Comparison of ENCODE assay signal across 9 cellular contexts in genomic region chr17:60604686-60605334, GRCh38. TPM values are rescaled to one million over a fixed set of nuclear protein-coding genes. Genes with fewer than 3 reads are reported as not detected.
DNase-seq lines count a peak whose midpoint lies in the region; ATAC-seq, FAIRE-seq and TF ChIP-seq lines count a peak whose summit lies in the region.
"Had no signal": no experiment of that assay in that cellular context is flagged by ENCODE, and none has a peak within 500 bp of the region (broad histone marks: within the 10 kb centered on the region; RNA-seq: fewer than 3 reads in every experiment).

No MANE protein-coding gene starts in this region.

- peaks cover 96% of the 10 kb centered on the region for H3K79me2 ChIP-seq in GM23248 (ENCODE audit: insufficient read depth)

- DNase-seq in GM23248 = peak; percentile 89
- DNase-seq in RCC 7860 (ENCODE audit: low spot score) = peak; percentile 93
- no peak for DNase-seq in esophagus muscularis mucosa (ENCODE audit: extremely low spot score)
- DNase-seq in sigmoid colon = no peak
- DNase-seq in activated CD4-positive, alpha-beta T cell treated with anti-CD3 and anti-CD28 coated beads, Interleukin-2, amount 50 U/mL, for 4 hours = no peak
- DNase-seq in GM10248 (ENCODE audit: extremely low spot score) = no peak
- DNase-seq in KBM-7 = no peak
- DNase-seq: activated CD4-positive, alpha-beta T cell treated with anti-CD3 and anti-CD28 coated beads for 4 hours had no signal

- in situ Hi-C loops in GM23248 (cut with MboI) = no loop called here
- in situ Hi-C loops in KBM-7 (cut with MboI; ENCODE audit: low pct_unique_long_range_greater_than_20kb, low sequenced_read_pairs) = no loop called here

- no peak for ATAC-seq in HG02938 (IDR thresholded peaks at IDR 0.05; ENCODE audit: unreplicated experiment)

- H3K36me3 ChIP-seq in GM23248 (ENCODE audit: low read depth) (no peaks in the 10 kb centered on the region), esophagus muscularis mucosa (no peaks in the 10 kb centered on the region), sigmoid colon (no peaks in the 10 kb centered on the region)

- peak overlapping the region; percentile 44 for H3K4me2 ChIP-seq in GM23248 (ENCODE audit: unreplicated experiment)

- CTCF ChIA-PET in GM10248 (lab: Yijun Ruan, JAX) = interaction anchor here (1.0 to 7.1 kb wide), 2 partner anchors 11 to 34 kb away, joined by 4 to 34 read pairs; no protein-coding TSS in a partner anchor

- H3K9me2 ChIP-seq in GM23248 (ENCODE audit: insufficient read depth) = no peaks in the 10 kb centered on the region

- peaks cover 17% of the 10 kb centered on the region; the same call in 1 of the 2 replicates for H4K20me1 ChIP-seq in GM23248 (ENCODE audit: insufficient read depth)

- H3K9ac ChIP-seq in GM23248 = 0 out of 2 replicates have a peak overlapping the region, but pooled peaks have one; percentile 6

- no peak overlapping the region for H2AFZ ChIP-seq in GM23248

- POLR2A ChIA-PET in GM10248 (lab: Yijun Ruan, JAX) = interaction anchor here (1.3 kb wide), 1 partner anchor 9 kb away, joined by 4 read pairs; no protein-coding TSS in a partner anchor

- TF ChIP-seq EP300 in esophagus muscularis mucosa (IDR thresholded peaks at IDR 0.05) (no peak), sigmoid colon (IDR thresholded peaks at IDR 0.05) (no peak)

- no peak overlapping the region for H3K4me3 ChIP-seq in GM23248
- H3K4me3 ChIP-seq in esophagus muscularis mucosa = no peak overlapping the region
- no peak overlapping the region for H3K4me3 ChIP-seq in sigmoid colon

- 67% methylated on average over 5 of the region's 5 CpGs for WGBS in GM23248 (ENCODE audit: low coverage in 1 of 2, low lambda C conversion rate in 2 of 2, missing lambda C conversion rate in 2 of 2), 2 experiments
- whole genome bisulfite sequencing in esophagus muscularis mucosa = 75% methylated on average over 5 of the region's 5 CpGs
- WGBS in sigmoid colon, 2 donors = 94% methylated on average over 5 of the region's 5 CpGs

- H3K27me3 ChIP-seq in GM23248 (replicated peaks; ENCODE audit: insufficient read depth) = no peaks in the 10 kb centered on the region
- H3K27me3 ChIP-seq in esophagus muscularis mucosa = no peaks in the 10 kb centered on the region
- H3K27me3 ChIP-seq in sigmoid colon = no peaks in the 10 kb centered on the region

- FAIRE-seq in RCC 7860 (lab: Jason Lieb, UNC) = peak; percentile 82

- peaks cover 46% of the 10 kb centered on the region for H3F3A ChIP-seq in GM23248 (ENCODE audit: insufficient read depth)

- H3K9me3 ChIP-seq in GM23248 (ENCODE audit: low read depth) (no peaks in the 10 kb centered on the region), esophagus muscularis mucosa (no peaks in the 10 kb centered on the region), sigmoid colon (no peaks in the 10 kb centered on the region)

- H3K4me1 ChIP-seq in GM23248 (ENCODE audit: insufficient read depth) = peaks cover 34% of the 10 kb centered on the region
- H3K4me1 ChIP-seq in esophagus muscularis mucosa = peaks cover 31 to 61% (median 57%) of the 10 kb centered on the region in 4 donors
- H3K4me1 ChIP-seq in sigmoid colon = peaks cover 0 to 38% (median 31%) of the 10 kb centered on the region in 4 donors

- H3K27ac ChIP-seq in GM23248 = peak overlapping the region; percentile 71
- peak overlapping the region; percentile 64 to 99 (median 68) for H3K27ac ChIP-seq in esophagus muscularis mucosa (replicated peaks in 1 of 4)
- H3K27ac ChIP-seq in sigmoid colon = peak overlapping the region; percentile 14 to 71 (median 47)

- intact Hi-C loops in esophagus muscularis mucosa (cut with DNase I) = no loop called here
- intact Hi-C loops in sigmoid colon (cut with DNase I) = loop anchor here (5.0 kb wide), 1 partner anchor 38 kb away; no protein-coding TSS in a partner anchor

- TF ChIP-seq POLR2A in esophagus muscularis mucosa (IDR thresholded peaks at IDR 0.05; ENCODE audit: low read depth) (no peak), sigmoid colon (IDR thresholded peaks at IDR 0.05) (no peak)

- TF ChIP-seq CTCF in esophagus muscularis mucosa (IDR thresholded peaks at IDR 0.05) = no peak
- TF ChIP-seq CTCF in sigmoid colon (IDR thresholded peaks at IDR 0.05) = no peak
- TF ChIP-seq CTCF in GM10248 (IDR thresholded peaks at IDR 0.05; ENCODE audit: control extremely low read depth, extremely low read depth, low read depth, missing control alignments) = no peak

RNA-seq across cellular contexts. Expression of gene PPM1D, which starts 4.8 kb away (rescaled TPM):
- 7.8 and 7.9 TPM in 2 replicates for total RNA-seq in GM23248 (2014; rRNA removed; shearing (Covaris generic))
- polyA plus RNA-seq in GM23248 (2016; fragmentation: Nextera tagmentation; extraction: Ambion mirVana) (7.9 and 8.1 TPM in 2 replicates), sigmoid colon (1 to 10 TPM; 5.4 to 7.6 (median 6.2) TPM)
- total RNA-seq in esophagus muscularis mucosa (10 to 100 TPM in 3 of 4 donors, 1 to 10 TPM in 1; 7.9 to 18.9 (median 13.0) TPM), sigmoid colon (10 to 100 TPM in 2 of 4 donors, 1 to 10 TPM in 2; 9.6 to 13.8 (median 10.6) TPM)

Comparison
In these comparisons a context has a peak if more than half of its experiments do, and no peak if none do; other contexts are left out.
1. DNase-seq: peak in GM23248 (single experiment) and RCC 7860 (single experiment); none in esophagus muscularis mucosa (single experiment), sigmoid colon (single experiment), activated CD4-positive, alpha-beta T cell treated with anti-CD3 and anti-CD28 coated beads, Interleukin-2, amount 50 U/mL, for 4 hours (0 of 2), GM10248 (single experiment) and KBM-7 (single experiment).
2. Peak in every context shown above with its lines, with median percentiles within 50 percentile points of each other: H3K27ac ChIP-seq.